Comparison of ENCODE assay signal across 9 cellular contexts in genomic region chr12:6450091-6450868, GRCh38. TPM values are rescaled to one million over a fixed set of nuclear protein-coding genes. Genes with fewer than 3 reads are reported as not detected.
DNase-seq lines count a peak whose midpoint lies in the region; ATAC-seq and TF ChIP-seq lines count a peak whose summit lies in the region.
"Had no signal": no experiment of that assay in that cellular context is flagged by ENCODE, and none has a peak within 500 bp of the region (broad histone marks: within the 10 kb centered on the region; RNA-seq: fewer than 3 reads in every experiment).

No MANE protein-coding gene starts in this region.

- H4K20me1 ChIP-seq in SK-N-SH (ENCODE audit: insufficient read depth) = no peaks in the 10 kb centered on the region

- TF ChIP-seq POLR2A in suprapubic skin (IDR thresholded peaks at IDR 0.05) = no peak

- H3K27ac ChIP-seq in SK-N-SH (ENCODE audit: low read depth in 2 of 2, low read length in 1 of 2) = peak overlapping the region in 1 of 2 experiments; percentile 91; a peak in 2 of 4 replicates
- H3K27ac ChIP-seq in left lung = peak overlapping the region in 1 of 2 donors; percentile 98
- peak overlapping the region; percentile 98 for H3K27ac ChIP-seq in suprapubic skin
- H3K27ac ChIP-seq in foreskin keratinocyte = no peak overlapping the region

- ATAC-seq in SK-N-SH treated with all-trans-retinoic acid at 6 μM for 48 hours = no peak
- no peak for ATAC-seq in left lung
- no peak for ATAC-seq in foreskin keratinocyte

- H3K4me1 ChIP-seq in SK-N-SH (ENCODE audit: control insufficient read depth in 1 of 2, insufficient read depth in 2 of 2, low read depth in 1 of 2, low read length in 1 of 2) = peaks cover 11 to 29% of the 10 kb centered on the region in 2 experiments; a peak in 2 of 4 replicates
- peaks cover 27% of the 10 kb centered on the region for H3K4me1 ChIP-seq in adipocyte (ENCODE audit: control insufficient read depth, insufficient read depth, low read length)
- peaks cover 7 to 26% of the 10 kb centered on the region in 2 donors for H3K4me1 ChIP-seq in left lung
- peaks cover 27% of the 10 kb centered on the region for H3K4me1 ChIP-seq in suprapubic skin
- H3K4me1 ChIP-seq in foreskin keratinocyte = no peaks in the 10 kb centered on the region

- no peaks in the 10 kb centered on the region for H3K79me2 ChIP-seq in SK-N-SH (ENCODE audit: insufficient read depth)

- no peak for TF ChIP-seq EP300 in SK-N-SH (IDR thresholded peaks at IDR 0.05; ENCODE audit: borderline replicate concordance in 1 of 2, low read depth in 1 of 2, low read length in 1 of 2)
- no peak for TF ChIP-seq EP300 in suprapubic skin (IDR thresholded peaks at IDR 0.05)

- no peak for TF ChIP-seq CTCF in SK-N-SH (IDR thresholded peaks at IDR 0.05)
- TF ChIP-seq CTCF in left lung (IDR thresholded peaks at IDR 0.05) = no peak
- no peak for TF ChIP-seq CTCF in suprapubic skin (IDR thresholded peaks at IDR 0.05)
- no peak for TF ChIP-seq CTCF in foreskin keratinocyte (conservative IDR thresholded peaks at IDR 0.05)

- H3K4me3 ChIP-seq in SK-N-SH (ENCODE audit: low read depth in 2 of 2, low read length in 1 of 2) = peak overlapping the region; percentile 63 to 69
- peak overlapping the region; percentile 84 for H3K4me3 ChIP-seq in adipocyte (ENCODE audit: low read length)
- H3K4me3 ChIP-seq in left lung = peak overlapping the region; percentile 64 to 75
- H3K4me3 ChIP-seq in suprapubic skin = peak overlapping the region; percentile 85

- H3K9me3 ChIP-seq in SK-N-SH (no peaks in the 10 kb centered on the region), adipocyte (ENCODE audit: control insufficient read depth, low read length) (no peaks in the 10 kb centered on the region), left lung (no peaks in the 10 kb centered on the region), suprapubic skin (no peaks in the 10 kb centered on the region)

- peaks cover 9% of the 10 kb centered on the region for H3F3A ChIP-seq in SK-N-SH (replicated peaks; ENCODE audit: insufficient read depth)

- TF ChIP-seq RAD21 in SK-N-SH (IDR thresholded peaks at IDR 0.05; ENCODE audit: low read length) = no peak

- peak overlapping the region; percentile 86 for H3K4me2 ChIP-seq in SK-N-SH

- intact Hi-C loops in left lung (cut with DNase I) = loop anchor here in 1 of 2 donors (10.0 kb wide), 1 partner anchor 125 kb away; no protein-coding TSS in a partner anchor

- H2AFZ ChIP-seq in SK-N-SH (ENCODE audit: low read depth) = no peak overlapping the region

- CTCF ChIA-PET in SK-N-SH (lab: Yijun Ruan, JAX) = interaction anchor here (0.7 to 5.2 kb wide), 4 partner anchors 15 to 88 kb away, joined by 3 to 33 read pairs (median 12); no protein-coding TSS in a partner anchor

- POLR2A ChIA-PET in SK-N-SH (lab: Yijun Ruan, JAX) = interaction anchor here (2.4 to 3.3 kb wide), 2 partner anchors 20 to 84 kb away, joined by 9 to 19 read pairs; partner anchors contain the start of genes GAPDH and VAMP1

- DNase-seq in SK-N-SH (no peak), adipocyte (ENCODE audit: low read depth) (peak; percentile 44), left lung (no peak), suprapubic skin (ENCODE audit: low spot score in 2 of 2) (peak in 1 of 2 donors; percentile 60), foreskin keratinocyte (no peak), A172 (ENCODE audit: low spot score) (no peak), amniotic stem cell (lab: John Stamatoyannopoulos, UW) (no peak)
- DNase-seq: NK-92 treated with Interleukin-12 subunit alpha and Interleukin-12 subunit beta, amount 100 ng/mL, for 24 hours had no signal

- peaks cover 0 to 3% of the 10 kb centered on the region in 2 experiments for H3K36me3 ChIP-seq in SK-N-SH (replicated peaks in 1 of 2; ENCODE audit: control insufficient read depth in 1 of 2, insufficient read depth in 2 of 2, low read length in 1 of 2)
- peaks cover 10% of the 10 kb centered on the region for H3K36me3 ChIP-seq in adipocyte (ENCODE audit: control insufficient read depth, insufficient read depth, low read length, severe bottlenecking)
- peaks cover 0 to 36% of the 10 kb centered on the region in 2 donors for H3K36me3 ChIP-seq in left lung
- H3K36me3 ChIP-seq in suprapubic skin = peaks cover 23% of the 10 kb centered on the region

- no peaks in the 10 kb centered on the region for H3K9me2 ChIP-seq in SK-N-SH

- 93% methylated on average over 16 of the region's 16 CpGs for WGBS in SK-N-SH (ENCODE audit: low lambda C conversion rate)
- WGBS in suprapubic skin = 72% methylated on average over 16 of the region's 16 CpGs

- H3K9ac ChIP-seq in SK-N-SH (peak overlapping the region; percentile 81; the same call in 1 of the 2 replicates), adipocyte (ENCODE audit: low read length) (peak overlapping the region; percentile 93)

- H3K27me3 ChIP-seq in SK-N-SH (ENCODE audit: insufficient read depth) = no peaks in the 10 kb centered on the region
- H3K27me3 ChIP-seq in adipocyte (replicated peaks; ENCODE audit: control insufficient read depth, insufficient read depth, low read length) = no peaks in the 10 kb centered on the region
- H3K27me3 ChIP-seq in left lung = no peaks in the 10 kb centered on the region
- H3K27me3 ChIP-seq in suprapubic skin = no peaks in the 10 kb centered on the region
- no peaks in the 10 kb centered on the region for H3K27me3 ChIP-seq in foreskin keratinocyte

TF ChIP-seq in SK-N-SH, 30 proteins besides CTCF, POLR2A, EP300 and RAD21 (continues in another document):
- TF ChIP-seq ELF1 (IDR thresholded peaks at IDR 0.05) (no peak), YY1 (IDR thresholded peaks at IDR 0.05; ENCODE audit: low read depth) (no peak), RFX5 (IDR thresholded peaks at IDR 0.05; ENCODE audit: low read length) (no peak), RXRA (IDR thresholded peaks at IDR 0.05; ENCODE audit: borderline replicate concordance, low read depth) (no peak), FOXJ3 (CRISPR knock-in tag; IDR thresholded peaks at IDR 0.05) (no peak), RCOR1 (IDR thresholded peaks at IDR 0.05; ENCODE audit: low read length) (no peak)

TF ChIP-seq in SK-N-SH treated with all-trans-retinoic acid at 6 μM for 48 hours, 23 proteins besides CTCF, POLR2A, EP300 and RAD21 (continues in another document):
- no peak for TF ChIP-seq TOX (CRISPR knock-in tag; IDR thresholded peaks at IDR 0.05; ENCODE audit: borderline replicate concordance)
- no peak for TF ChIP-seq GLIS3 (CRISPR knock-in tag; IDR thresholded peaks at IDR 0.05)

RNA-seq across cellular contexts. Expression of gene TAPBPL, which starts 1.6 kb away (rescaled TPM):
- 24.1 and 26.0 TPM in 2 replicates for polyA plus RNA-seq in SK-N-SH (2012; rRNA removed)
- polyA plus RNA-seq in SK-N-SH (2012; cell fraction: cytosol; rRNA removed) = 11.0 and 15.8 TPM in 2 replicates
- polyA plus RNA-seq in SK-N-SH (2012; cell fraction: nucleus; rRNA removed) = 33.9 and 51.7 TPM in 2 replicates
- total RNA-seq in left lung = 10 to 100 TPM; 18.2 to 33.8 TPM
- 10 to 100 TPM; 10.9 to 25.2 (median 17.7) TPM for total RNA-seq in suprapubic skin
- 7.1 and 15.8 TPM in 2 replicates for total RNA-seq in foreskin keratinocyte
- polyA plus RNA-seq in foreskin keratinocyte = 7.3 and 13.9 TPM in 2 replicates
- 2.6 and 3.4 TPM in 2 replicates for total RNA-seq in A172 (2014; rRNA removed; shearing (Covaris generic))

RNA-seq across cellular contexts. Expression of gene CD27, which starts 5.5 kb away (rescaled TPM):
- polyA plus RNA-seq in SK-N-SH (2012; rRNA removed) (not detected in 2 replicates), foreskin keratinocyte (not detected in 2 replicates)
- not detected in 2 replicates for polyA plus RNA-seq in SK-N-SH (2012; cell fraction: cytosol; rRNA removed)
- not detected in 2 replicates for polyA plus RNA-seq in SK-N-SH (2012; cell fraction: nucleus; rRNA removed)
- total RNA-seq in left lung (1 to 10 TPM; 1.4 to 1.6 TPM), suprapubic skin (1 to 10 TPM in 1 of 4 donors, not detected in 3; 1.9 TPM), foreskin keratinocyte (not detected in 2 replicates)
- not detected in 2 replicates for total RNA-seq in A172 (2014; rRNA removed; shearing (Covaris generic))

RNA-seq across cellular contexts. Expression of gene VAMP1, which starts 20.2 kb away (rescaled TPM):
- polyA plus RNA-seq in SK-N-SH (2012; rRNA removed) (36.8 and 48.9 TPM in 2 replicates), foreskin keratinocyte (2.0 and 2.9 TPM in 2 replicates)
- polyA plus RNA-seq in SK-N-SH (2012; cell fraction: cytosol; rRNA removed) = 21.1 and 21.3 TPM in 2 replicates
- 137 and 179 TPM in 2 replicates for polyA plus RNA-seq in SK-N-SH (2012; cell fraction: nucleus; rRNA removed)
- total RNA-seq in left lung (1 to 10 TPM; 6.3 to 9.4 TPM), suprapubic skin (1 to 10 TPM; 2.1 to 5.4 (median 3.7) TPM), foreskin keratinocyte (1.8 and 2.9 TPM in 2 replicates)
- total RNA-seq in A172 (2014; rRNA removed; shearing (Covaris generic)) = 0.33 and 3.2 TPM in 2 replicates

RNA-seq across cellular contexts. Expression of gene MRPL51, which starts 42.8 kb away (rescaled TPM):
- polyA plus RNA-seq in SK-N-SH (2012; rRNA removed) (189 and 195 TPM in 2 replicates), foreskin keratinocyte (303 and 321 TPM in 2 replicates)
- polyA plus RNA-seq in SK-N-SH (2012; cell fraction: cytosol; rRNA removed) = 238 and 299 TPM in 2 replicates
- 53.6 and 63.7 TPM in 2 replicates for polyA plus RNA-seq in SK-N-SH (2012; cell fraction: nucleus; rRNA removed)
- total RNA-seq in left lung (100 to 1,000 TPM; 135 to 141 TPM), suprapubic skin (10 to 100 TPM; 28.0 to 42.2 (median 37.9) TPM), foreskin keratinocyte (193 and 210 TPM in 2 replicates)
- 116 and 166 TPM in 2 replicates for total RNA-seq in A172 (2014; rRNA removed; shearing (Covaris generic))

RNA-seq across cellular contexts. Expression of gene NCAPD2, which starts 43.6 kb away (rescaled TPM):
- 39.8 and 46.9 TPM in 2 replicates for polyA plus RNA-seq in SK-N-SH (2012; rRNA removed)
- polyA plus RNA-seq in SK-N-SH (2012; cell fraction: cytosol; rRNA removed) = 27.2 and 35.7 TPM in 2 replicates
- polyA plus RNA-seq in SK-N-SH (2012; cell fraction: nucleus; rRNA removed) = 46.2 and 57.3 TPM in 2 replicates
- 10 to 100 TPM; 23.1 to 29.4 TPM for total RNA-seq in left lung
- total RNA-seq in suprapubic skin = 10 to 100 TPM; 22.6 to 43.2 (median 31.0) TPM
- total RNA-seq in foreskin keratinocyte = 64.5 and 86.2 TPM in 2 replicates
- polyA plus RNA-seq in foreskin keratinocyte = 26.1 and 35.7 TPM in 2 replicates
- total RNA-seq in A172 (2014; rRNA removed; shearing (Covaris generic)) = 46.2 and 60.2 TPM in 2 replicates
